ENCODE assay signal across 14 cellular contexts in genomic region chr3:86988235-86988634, GRCh38. TPM values are rescaled to one million over a fixed set of nuclear protein-coding genes. Genes with fewer than 3 reads are reported as not detected.
DNase-seq lines count a peak whose midpoint lies in the region; ATAC-seq and TF ChIP-seq lines count a peak whose summit lies in the region.
"Had no signal": no experiment of that assay in that cellular context is flagged by ENCODE, and none has a peak within 500 bp of the region (broad histone marks: within the 10 kb centered on the region; RNA-seq: fewer than 3 reads in every experiment).

No MANE protein-coding gene starts in this region.

- peak overlapping the region; percentile 73 for H3K4me3 ChIP-seq in ACC112 (ENCODE audit: low read depth, low read length)
- H3K4me3 ChIP-seq in ectodermal cell (ENCODE audit: insufficient read depth, low read depth, low read length), result peak overlapping the region; percentile 29
- H3K4me3 ChIP-seq in Peyer's patch, result no peak overlapping the region
- H3K4me3 ChIP-seq: cardiac muscle cell had no signal

- no peaks in the 10 kb centered on the region for H3K9me3 ChIP-seq in ectodermal cell (ENCODE audit: control insufficient read depth, low read length)
- no peaks in the 10 kb centered on the region for H3K9me3 ChIP-seq in Peyer's patch

- H3K36me3 ChIP-seq in ACC112 (ENCODE audit: insufficient read depth, low read length), result no peaks in the 10 kb centered on the region
- H3K36me3 ChIP-seq in ectodermal cell (ENCODE audit: control insufficient read depth, insufficient read depth, low read length), result no peaks in the 10 kb centered on the region
- no peaks in the 10 kb centered on the region for H3K36me3 ChIP-seq in Peyer's patch
- H3K36me3 ChIP-seq: cardiac muscle cell had no signal

- H3K4me1 ChIP-seq in ACC112 (ENCODE audit: control insufficient read depth, insufficient read depth, low read length, unreplicated experiment) (peaks cover 49% of the 10 kb centered on the region), ectodermal cell (ENCODE audit: control insufficient read depth, insufficient read depth, low read length) (no peaks in the 10 kb centered on the region), Peyer's patch (peaks cover 0 to 6% (median 0%) of the 10 kb centered on the region in 4 donors)

- peaks cover 48% of the 10 kb centered on the region for H3K4me1 Mint-ChIP-seq in nephron
- peaks cover 2% of the 10 kb centered on the region for H3K4me1 Mint-ChIP-seq in activated T-cell treated with anti-CD3 and anti-CD28 coated beads, Interleukin-2, amount 50 U/mL, for 4 hours (ENCODE audit: low read depth)
- H3K4me1 Mint-ChIP-seq: memory B cell had no signal

- H3K36me3 Mint-ChIP-seq in nephron (ENCODE audit: low read depth), result no peaks in the 10 kb centered on the region
- H3K36me3 Mint-ChIP-seq in activated T-cell treated with anti-CD3 and anti-CD28 coated beads, Interleukin-2, amount 50 U/mL, for 4 hours (ENCODE audit: insufficient read depth), result no peaks in the 10 kb centered on the region
- H3K36me3 Mint-ChIP-seq: memory B cell had no signal

- peaks cover 18% of the 10 kb centered on the region for H3K27me3 Mint-ChIP-seq in nephron (ENCODE audit: low read depth)
- H3K27me3 Mint-ChIP-seq in activated T-cell treated with anti-CD3 and anti-CD28 coated beads, Interleukin-2, amount 50 U/mL, for 4 hours (ENCODE audit: low read depth), result peaks cover 16% of the 10 kb centered on the region

- peak overlapping the region in 2 of 3 experiments; percentile 56 to 91 for H3K4me3 Mint-ChIP-seq in nephron
- H3K4me3 Mint-ChIP-seq in activated T-cell treated with anti-CD3 and anti-CD28 coated beads, Interleukin-2, amount 50 U/mL, for 4 hours, result no peak overlapping the region
- H3K4me3 Mint-ChIP-seq: memory B cell had no signal

- peak overlapping the region in 2 of 3 experiments; percentile 56 to 61 for H3K27ac Mint-ChIP-seq in nephron
- H3K27ac Mint-ChIP-seq: memory B cell had no signal

- peak; percentile 91 for DNase-seq in NCI-H226
- no peak for DNase-seq in Peyer's patch
- DNase-seq in C1 segment of cervical spinal cord (lab: John Stamatoyannopoulos, UW), result no peak
- DNase-seq in NCI-H1417 (lab: John Stamatoyannopoulos, UW), result no peak
- DNase-seq in activated T-cell treated with anti-CD3 and anti-CD28 coated beads, Interleukin-2, amount 50 U/mL, for 4 hours, result no peak
- DNase-seq: activated T-cell treated with anti-CD3 and anti-CD28 coated beads, Interleukin-2, amount 50 U/mL, for 48 hours; AML-193; NCI-H187 treated with DMSO at 0.1 percent for 48 hours had no signal

- no peak overlapping the region for H2AFZ ChIP-seq in ACC112 (ENCODE audit: low read length, unreplicated experiment)

- TF ChIP-seq CTCF in nephron (IDR thresholded peaks at IDR 0.05; ENCODE audit: unreplicated experiment in 3 of 3), result no peak
- TF ChIP-seq CTCF in Peyer's patch (IDR thresholded peaks at IDR 0.05), result no peak

- no peaks in the 10 kb centered on the region for H3K27me3 ChIP-seq in ACC112 (ENCODE audit: insufficient read depth, low read length)
- H3K27me3 ChIP-seq in ectodermal cell (ENCODE audit: control insufficient read depth, insufficient read depth, low read length, poor library complexity, severe bottlenecking), result peaks cover 14% of the 10 kb centered on the region
- peaks cover 0 to 8% of the 10 kb centered on the region in 2 donors for H3K27me3 ChIP-seq in Peyer's patch

- no peaks in the 10 kb centered on the region for H3K9me3 Mint-ChIP-seq in nephron
- H3K9me3 Mint-ChIP-seq in activated T-cell treated with anti-CD3 and anti-CD28 coated beads, Interleukin-2, amount 50 U/mL, for 4 hours, result no peaks in the 10 kb centered on the region
- H3K9me3 Mint-ChIP-seq: memory B cell had no signal

- H3K27ac ChIP-seq in ACC112 (ENCODE audit: low read depth, low read length), result peak overlapping the region; percentile 86
- H3K27ac ChIP-seq in ectodermal cell (ENCODE audit: insufficient read depth, low read depth, low read length, poor library complexity, severe bottlenecking), result no peak overlapping the region
- H3K27ac ChIP-seq in Peyer's patch, result no peak overlapping the region
- H3K27ac ChIP-seq: cardiac muscle cell had no signal

- peaks cover 76% of the 10 kb centered on the region for H3K79me2 ChIP-seq in ACC112 (ENCODE audit: control insufficient read depth, insufficient read depth, low read length, unreplicated experiment)

- no peak for ATAC-seq in activated T-cell treated with anti-CD3 and anti-CD28 coated beads, Interleukin-2, amount 50 U/mL, for 4 hours
- ATAC-seq: HepG2 had no signal

- WGBS in ectodermal cell, 2 experiments, result 79 to 87% methylated on average over 3 of the region's 4 CpGs

- TF ChIP-seq POLR2A in Peyer's patch (IDR thresholded peaks at IDR 0.05), result no peak

RNA-seq across cellular contexts. Expression of gene VGLL3, which starts 2.7 kb away (rescaled TPM):
- polyA plus RNA-seq in ectodermal cell (2013, experiment 1 of 4), result 56.8 TPM
- 32.2 TPM for polyA plus RNA-seq in ectodermal cell (2013, experiment 2 of 4)
- polyA plus RNA-seq in ectodermal cell (2013, experiment 3 of 4), result 17.2 TPM
- 24.7 TPM for polyA plus RNA-seq in ectodermal cell (2013, experiment 4 of 4)
- total RNA-seq in Peyer's patch, result 1 to 10 TPM; 1.1 to 9.2 (median 4.6) TPM
- under 1 TPM in 2 of 3 donors, not detected in 1; 0.05 to 0.14 TPM for total RNA-seq in activated T-cell treated with anti-CD3 and anti-CD28 coated beads, Interleukin-2, amount 50 U/mL, for 4 hours

Comparison
In these comparisons a context has a peak if more than half of its experiments do, and no peak if none do; other contexts are left out.
1. H3K4me3 ChIP-seq: peak in ACC112 (single experiment) and ectodermal cell (single experiment); none in Peyer's patch (0 of 4).